ENCODE assay signal across 1 cellular context in genomic region chr1:219555031-219555667, GRCh38.
TF ChIP-seq lines count a peak whose summit lies in the region.

No MANE protein-coding gene starts in this region.

TF ChIP-seq in IMR-90, 13 proteins besides CTCF, POLR2A, EP300 and RAD21 (continued from another document):
- no peak for TF ChIP-seq MAFK (IDR thresholded peaks at IDR 0.05; ENCODE audit: low read depth, low read length)
- TF ChIP-seq RCOR1 (IDR thresholded peaks at IDR 0.05; ENCODE audit: insufficient replicate concordance, low read length) = no peak
TF ChIP-seq in IMR-90: peak in this region for 0.
